In genomic region chr15:66285462-66286280, GRCh38 we compare ENCODE assay signal across 24 cellular contexts. TPM values are rescaled to one million over a fixed set of nuclear protein-coding genes. Genes with fewer than 3 reads are reported as not detected.
A peak's percentile ranks its signal among the peaks of the same experiment; 100 is the strongest.
DNase-seq lines count a peak whose midpoint lies in the region; ATAC-seq and TF ChIP-seq lines count a peak whose summit lies in the region.
"Had no signal": no experiment of that assay in that cellular context is flagged by ENCODE, and none has a peak within 500 bp of the region (broad histone marks: within the 10 kb centered on the region; RNA-seq: fewer than 3 reads in every experiment).

No MANE protein-coding gene starts in this region.

- H3K4me1 ChIP-seq in BLaER1 (peaks cover 23% of the 10 kb centered on the region), ovary (ENCODE audit: insufficient read depth) (no peaks in the 10 kb centered on the region)

- H3K27ac ChIP-seq in BLaER1 (no peak overlapping the region), ovary (no peak overlapping the region)
- H3K27ac ChIP-seq: thoracic aorta had no signal

- no peak for TF ChIP-seq EP300 in ovary (IDR thresholded peaks at IDR 0.05)

- peak overlapping the region; percentile 43 for H3K4me2 ChIP-seq in BLaER1
- H3K4me2 ChIP-seq: SK-N-SH had no signal

- no peaks in the 10 kb centered on the region for H4K20me1 ChIP-seq in BLaER1

- H3K27me3 ChIP-seq in BLaER1: no peaks in the 10 kb centered on the region
- no peaks in the 10 kb centered on the region for H3K27me3 ChIP-seq in ovary

- intact Hi-C loops in ovary (cut with DNase I): loop anchor here in 3 of 4 donors (2.0 to 10.0 kb wide), 5 partner anchors 33 to 651 kb away; partner anchors contain the start of gene MEGF11 (in 1 of the 3)

- H3K9me3 ChIP-seq in BLaER1 (no peaks in the 10 kb centered on the region), ovary (no peaks in the 10 kb centered on the region)
- H3K9me3 ChIP-seq: Caco-2, mucosa of descending colon, SK-N-SH, thoracic aorta had no signal

- ATAC-seq in GM21360 (IDR thresholded peaks at IDR 0.05; ENCODE audit: unreplicated experiment) (no peak), HG03175 (IDR thresholded peaks at IDR 0.05; ENCODE audit: unreplicated experiment) (no peak)
- ATAC-seq: mucosa of descending colon; natural killer cell treated with Interleukin-12 subunit alpha and Interleukin-12 subunit beta and Interleukin-15 and Interleukin-18, amount 100 ng/mL, for 72 hours; stimulated activated naive CD8-positive, alpha-beta T cell treated with anti-CD3 and anti-CD28 coated beads, Interleukin-15, Interleukin-2, amounts not matched to agents 100 U/mL and 50 U/mL, for 24 hours; WTC11 had no signal

- H3K4me3 ChIP-seq in BLaER1 (no peak overlapping the region), fibroblast of pulmonary artery (replicated peaks; ENCODE audit: low read depth, low read length) (no peak overlapping the region), ovary (no peak overlapping the region)
- H3K4me3 ChIP-seq: lung, mucosa of descending colon, thoracic aorta had no signal

- DNase-seq in GF-D8 (lab: John Stamatoyannopoulos, UW) (peak; percentile 65), OCI-M1 (lab: John Stamatoyannopoulos, UW) (peak; percentile 79), fibroblast of pulmonary artery (ENCODE audit: low read depth) (peak; percentile 3), ovary (no peak)
- DNase-seq: ACHN; activated CD4-positive, alpha-beta T cell treated with anti-CD3 and anti-CD28 coated beads, Interleukin-2, amount 10 ng/mL, durations not matched to agents 7 days and 5 days; activated gamma-delta T cell treated with Interleukin-2 at 50 U/mL for 16 hours; activated T-cell treated with anti-CD3 and anti-CD28 coated beads, Interleukin-2, amount 50 U/mL, for 24 hours; Caco-2; H9; mucosa of descending colon; NCI-H1694 treated with DMSO at 0.1 percent for 48 hours; NCI-H526; SK-N-SH; stimulated activated naive CD8-positive, alpha-beta T cell treated with anti-CD3 and anti-CD28 coated beads, Interleukin-15, Interleukin-2, amounts not matched to agents 100 U/mL and 50 U/mL, for 24 hours had no signal

- peak overlapping the region; percentile 28; the same call in 1 of the 2 replicates for H3K9ac ChIP-seq in BLaER1
- H3K9ac ChIP-seq: SK-N-SH had no signal

- H3K36me3 ChIP-seq in BLaER1 (no peaks in the 10 kb centered on the region), ovary (no peaks in the 10 kb centered on the region)
- H3K36me3 ChIP-seq: thoracic aorta had no signal

- TF ChIP-seq POLR2A in ovary (IDR thresholded peaks at IDR 0.05): no peak

- TF ChIP-seq CTCF in fibroblast of pulmonary artery (IDR thresholded peaks at IDR 0.05; ENCODE audit: low read length, missing control alignments): no peak
- TF ChIP-seq CTCF in ovary (IDR thresholded peaks at IDR 0.05): no peak

- whole genome bisulfite sequencing in ovary, 3 donors: 70 to 78% (median 77%) methylated on average over 7 of the region's 7 CpGs

RNA-seq across cellular contexts. Expression of gene DIS3L, which starts 7.7 kb away (rescaled TPM):
- total RNA-seq in ovary: 10 to 100 TPM; 23.4 to 39.6 (median 31.9) TPM
- 10 to 100 TPM; 19.6 to 54.6 TPM for polyA plus RNA-seq in ovary

RNA-seq across cellular contexts. Expression of gene MEGF11, which starts 32.1 kb away (rescaled TPM):
- total RNA-seq in ovary: 10 to 100 TPM in 1 of 7 donors, 1 to 10 TPM in 1, under 1 TPM in 4, not detected in 1; 0.20 to 11.4 (median 0.65) TPM
- polyA plus RNA-seq in ovary: under 1 TPM in 1 of 2 donors, not detected in 1; 0.04 TPM
- total RNA-seq: activated CD4-positive, alpha-beta T cell treated with anti-CD3 and anti-CD28 coated beads, Interleukin-2, amount 10 ng/mL, durations not matched to agents 7 days and 5 days; natural killer cell treated with Interleukin-12 subunit alpha and Interleukin-12 subunit beta and Interleukin-15 and Interleukin-18, amount 100 ng/mL, for 72 hours; osteoblast; thoracic aorta had no signal
- polyA plus RNA-seq: fibroblast of lung, SK-N-SH had no signal

Comparison
In these comparisons a context has a peak if more than half of its experiments do, and no peak if none do; other contexts are left out.
1. DNase-seq: peak in GF-D8 (single experiment), OCI-M1 (single experiment) and fibroblast of pulmonary artery (single experiment); none in ovary (0 of 5).